1 cellular context compared by ENCODE assay signal in the genomic region with DNA sequence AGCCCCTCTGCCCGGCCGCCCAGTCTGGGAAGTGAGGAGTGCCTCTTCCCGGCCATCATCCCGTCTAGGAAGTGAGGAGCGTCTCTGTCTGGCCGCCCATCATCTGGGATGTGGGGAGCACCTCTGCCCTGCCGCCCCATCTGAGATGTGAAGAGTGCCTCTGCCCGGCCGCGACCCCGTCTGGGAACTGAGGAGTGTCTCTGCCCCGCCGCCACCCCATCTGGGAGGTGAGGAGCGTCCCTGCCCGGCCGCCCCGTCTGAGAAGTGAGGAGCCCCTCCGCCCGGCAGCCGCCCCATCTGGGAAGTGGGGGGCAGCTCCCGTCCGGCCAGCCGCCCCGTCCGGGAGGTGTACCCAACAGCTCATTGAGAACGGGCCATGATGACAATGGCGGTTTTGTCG. TPM values are rescaled to one million over a fixed set of nuclear protein-coding genes. Genes with fewer than 3 reads are reported as not detected.
"Had no signal": no experiment of that assay in that cellular context is flagged by ENCODE, and none has a peak within 500 bp of the region (broad histone marks: within the 10 kb centered on the region; RNA-seq: fewer than 3 reads in every experiment).

No MANE protein-coding gene starts in this region.

RNA-seq across cellular contexts. Expression of gene ZNF506, which starts 51.6 kb away (rescaled TPM):
- total RNA-seq: G401 had no signal
